Comparison of ENCODE assay signal across 8 cellular contexts in genomic region chr19:36115453-36116343, GRCh38. TPM values are rescaled to one million over a fixed set of nuclear protein-coding genes. Genes with fewer than 3 reads are reported as not detected.
A peak's percentile ranks its signal among the peaks of the same experiment; 100 is the strongest.
DNase-seq lines count a peak whose midpoint lies in the region; ATAC-seq and TF ChIP-seq lines count a peak whose summit lies in the region.

Gene TBCB (plus strand): TSS chr19:36115468. CDS start chr19:36115561, 93 bp downstream.

- peaks cover 0 to 39% of the 10 kb centered on the region in 2 donors for H3K36me3 ChIP-seq in adrenal gland (replicated peaks in 1 of 2)

- H3K9me3 ChIP-seq in adrenal gland (replicated peaks in 1 of 3) (no peaks in the 10 kb centered on the region), iPS-18c (ENCODE audit: control insufficient read depth, insufficient read depth, low read length) (no peaks in the 10 kb centered on the region)

- no peak for TF ChIP-seq CTCF in adrenal gland (IDR thresholded peaks at IDR 0.05)

- 4 to 33% (median 5%) methylated on average over 3 to 59 of the region's 59 CpGs for WGBS in adrenal gland, 4 donors

- H3K27me3 ChIP-seq in adrenal gland: no peaks in the 10 kb centered on the region

- intact Hi-C loops in adrenal gland (cut with DNase I): loop anchor here in 1 of 2 donors (10.0 kb wide), 1 partner anchor 51 kb away; no protein-coding TSS in a partner anchor

- H3K4me3 ChIP-seq in adrenal gland: peak within 1 kb of the TSS; percentile 4 to 90 (median 70)
- peak within 1 kb of the TSS; percentile 88 for H3K4me3 ChIP-seq in iPS-18c (ENCODE audit: insufficient read depth, low read depth, low read length)

- DNase-seq in NCI-H2196 (lab: John Stamatoyannopoulos, UW; ENCODE audit: unreplicated experiment) (peak; percentile 75), NCI-H2196 treated with DMSO at 0.1 percent for 48 hours (lab: John Stamatoyannopoulos, UW; ENCODE audit: unreplicated experiment) (no peak), T-helper 1 cell (peak in 4 of 5 donors; percentile 84 to 90 (median 87)), adrenal gland (peak in 3 of 7 donors; percentile 80 to 87 (median 84)), COR-L47 (lab: John Stamatoyannopoulos, UW) (no peak)
- peak; percentile 96 for DNase-seq in stimulated activated CD4-positive, alpha-beta T cell treated with anti-CD3 and anti-CD28 coated beads, Interleukin-12 subunit alpha, Interleukin-12 subunit beta, amount 100 ng/mL, for 4 hours

- ATAC-seq in HG03460 (IDR thresholded peaks at IDR 0.05; ENCODE audit: unreplicated experiment): peak; percentile 3

- H3K27ac ChIP-seq in adrenal gland: peak within 1 kb of the TSS; percentile 49 to 92 (median 67)

- H3K4me1 ChIP-seq in adrenal gland (replicated peaks in 1 of 2): peaks cover 7 to 22% of the 10 kb centered on the region in 2 donors

- peak; percentile 59 to 63 for TF ChIP-seq POLR2A in adrenal gland (IDR thresholded peaks at IDR 0.05)

RNA-seq across cellular contexts. Expression of gene TBCB, which starts in this region (rescaled TPM):
- total RNA-seq in adrenal gland: 100 to 1,000 TPM in 6 of 8 donors, 10 to 100 TPM in 2; 88.8 to 233 (median 124) TPM
- polyA plus RNA-seq in adrenal gland: 100 to 1,000 TPM; 124 to 230 (median 201) TPM

Comparison
In these comparisons a context has a peak if more than half of its experiments do, and no peak if none do; other contexts are left out.
1. DNase-seq: peak in NCI-H2196 (single experiment), T-helper 1 cell (4 of 5) and stimulated activated CD4-positive, alpha-beta T cell treated with anti-CD3 and anti-CD28 coated beads, Interleukin-12 subunit alpha, Interleukin-12 subunit beta, amount 100 ng/mL, for 4 hours (single experiment); none in NCI-H2196 treated with DMSO at 0.1 percent for 48 hours (single experiment) and COR-L47 (single experiment).